In genomic region chr21:5089705-5090104, GRCh38 we compare ENCODE assay signal across 6 cellular contexts.
DNase-seq lines count a peak whose midpoint lies in the region; ATAC-seq, FAIRE-seq and TF ChIP-seq lines count a peak whose summit lies in the region.
"Not testable (repeated sequence)": the region's sequence is repeated elsewhere in the genome, so short reads cannot be mapped to it uniquely, and the experiment has no call there.

No MANE protein-coding gene starts in this region.

- not testable (repeated sequence) for H3K4me3 ChIP-seq in GM12878; gastroesophageal sphincter; heart right ventricle; kidney (ENCODE audit: low read length in 2 of 2)

- in situ Hi-C loops in GM12878 (cut with MboI) = not testable (repeated sequence)

- not testable (repeated sequence) for BruUV-seq in GM12878 (replicated peaks; lab: Mats Ljungman, UMichigan)

- POLR2A ChIA-PET in GM12878 (lab: Charles Lee) = not testable (repeated sequence)

- not testable (repeated sequence) for TF ChIP-seq POLR2A in GM12878 (IDR thresholded peaks at IDR 0.05; ENCODE audit: low read depth, low read length); gastroesophageal sphincter (IDR thresholded peaks at IDR 0.05)

- WGBS in GM12878 (ENCODE audit: insufficient coverage, insufficient replicate concordance, low lambda C conversion rate, missing lambda C conversion rate) = 69% methylated on average over 5 of the region's 8 CpGs
- WGBS in gastroesophageal sphincter (ENCODE audit: low coverage in 1 of 2), 2 donors = no CpG with 5 or more reads among the region's 8 CpGs
- 35 to 70% methylated on average over 4 of the region's 8 CpGs for WGBS in heart right ventricle, 2 donors

- H3K36me3 ChIP-seq in GM12878 (ENCODE audit: control insufficient read depth in 2 of 2, insufficient read depth in 2 of 2, low read length in 1 of 2); gastroesophageal sphincter; heart right ventricle; kidney (ENCODE audit: control insufficient read depth in 1 of 2, insufficient read depth in 2 of 2, low read length in 2 of 2): not testable (repeated sequence)

- intact Hi-C loops in GM12878 (cut with micrococcal nuclease; ENCODE audit: unreplicated experiment); heart right ventricle (cut with DNase I); kidney (cut with DNase I); posterior vena cava (cut with DNase I): not testable (repeated sequence)

- CTCF ChIA-PET in GM12878 (lab: Yijun Ruan, JAX) = not testable (repeated sequence)

- H3K4me1 ChIP-seq in GM12878 (ENCODE audit: control insufficient read depth, insufficient read depth, low read length); gastroesophageal sphincter; heart right ventricle; kidney (ENCODE audit: control insufficient read depth in 1 of 2, insufficient read depth in 1 of 2, low read depth in 1 of 2, low read length in 2 of 2): not testable (repeated sequence)

- SMC1A ChIA-PET in GM12878 (lab: Charles Lee; ENCODE audit: uncharacterized antibody, unreplicated experiment) = not testable (repeated sequence)

- not testable (repeated sequence) for H3K4me1 Mint-ChIP-seq in stimulated activated naive B cell treated with anti-CD40 and anti-IgM and Interleukin-4, amounts not matched to agents 10 μg/mL and 1 μg/mL and 100 μg/mL, for 72 hours

- H3K27me3 ChIP-seq in GM12878 (replicated peaks in 1 of 2; ENCODE audit: control insufficient read depth in 2 of 2, insufficient read depth in 2 of 2, low read length in 1 of 2); gastroesophageal sphincter; heart right ventricle: not testable (repeated sequence)

- peak overlapping the region; percentile 71 for H3K27ac Mint-ChIP-seq in stimulated activated naive B cell treated with anti-CD40 and anti-IgM and Interleukin-4, amounts not matched to agents 10 μg/mL and 1 μg/mL and 100 μg/mL, for 72 hours

- H3K9me3 ChIP-seq in GM12878 (replicated peaks; ENCODE audit: control insufficient read depth, insufficient read depth, low read length); gastroesophageal sphincter; heart right ventricle; kidney (ENCODE audit: control insufficient read depth in 1 of 2, low read length in 2 of 2): not testable (repeated sequence)

- not testable (repeated sequence) for H3K9me3 Mint-ChIP-seq in stimulated activated naive B cell treated with anti-CD40 and anti-IgM and Interleukin-4, amounts not matched to agents 10 μg/mL and 1 μg/mL and 100 μg/mL, for 72 hours

- DNase-seq in GM12878 (ENCODE audit: low read depth, low spot score); stimulated activated naive B cell treated with anti-CD40 and anti-IgM and Interleukin-4, amounts not matched to agents 10 μg/mL and 1 μg/mL and 100 μg/mL, for 72 hours: not testable (repeated sequence)
- DNase-seq in heart right ventricle (peak; percentile 39), kidney (peak; percentile 51), posterior vena cava (ENCODE audit: low spot score) (peak; percentile 81)

- not testable (repeated sequence) for H3K36me3 Mint-ChIP-seq in stimulated activated naive B cell treated with anti-CD40 and anti-IgM and Interleukin-4, amounts not matched to agents 10 μg/mL and 1 μg/mL and 100 μg/mL, for 72 hours

- not testable (repeated sequence) for FAIRE-seq in GM12878 (lab: Jason Lieb, UNC); kidney (lab: Jason Lieb, UNC)

- TF ChIP-seq RAD21 in GM12878 (IDR thresholded peaks at IDR 0.05; ENCODE audit: insufficient read depth, low read depth, low read length) = not testable (repeated sequence)

- not testable (repeated sequence) for H3K4me3 Mint-ChIP-seq in stimulated activated naive B cell treated with anti-CD40 and anti-IgM and Interleukin-4, amounts not matched to agents 10 μg/mL and 1 μg/mL and 100 μg/mL, for 72 hours

- ATAC-seq in GM12878 (peak; percentile 8; the same call in 1 of the 3 replicates), gastroesophageal sphincter (peak; percentile 58), heart right ventricle (peak; percentile 58 to 81 (median 74))
- not testable (repeated sequence) for ATAC-seq in stimulated activated naive B cell treated with anti-CD40 and anti-IgM and Interleukin-4, amounts not matched to agents 10 μg/mL and 1 μg/mL and 100 μg/mL, for 72 hours (replicated peaks)

- H3K27ac ChIP-seq in GM12878 (ENCODE audit: control insufficient read depth, insufficient read depth); gastroesophageal sphincter; kidney (ENCODE audit: low read depth in 2 of 2, low read length in 2 of 2): not testable (repeated sequence)
- peak overlapping the region in 1 of 10 donors; percentile 9 for H3K27ac ChIP-seq in heart right ventricle

- RAD21 ChIA-PET in GM12878 (lab: Charles Lee; ENCODE audit: unreplicated experiment) = not testable (repeated sequence)

- H4K20me1 ChIP-seq in GM12878 (ENCODE audit: control insufficient read depth, insufficient read depth) = not testable (repeated sequence)

- H3K9ac ChIP-seq in GM12878 (ENCODE audit: control insufficient read depth, insufficient read depth, low read length); kidney (ENCODE audit: low read length in 2 of 2): not testable (repeated sequence)

- not testable (repeated sequence) for H2AFZ ChIP-seq in GM12878 (ENCODE audit: control insufficient read depth, low read depth, low read length)

- not testable (repeated sequence) for H3K4me2 ChIP-seq in GM12878 (ENCODE audit: control insufficient read depth, insufficient read depth)

- TF ChIP-seq CTCF in GM12878 (IDR thresholded peaks at IDR 0.05 in 2 of 3, conservative IDR thresholded peaks at IDR 0.05 in 1 of 3; ENCODE audit: control insufficient read depth in 2 of 3, extremely low read depth in 1 of 3, insufficient read depth in 1 of 3, low read depth in 3 of 3, low read length in 3 of 3); gastroesophageal sphincter (IDR thresholded peaks at IDR 0.05); heart right ventricle (IDR thresholded peaks at IDR 0.05); kidney (IDR thresholded peaks at IDR 0.05; ENCODE audit: borderline replicate concordance, extremely low read depth, insufficient read depth): not testable (repeated sequence)

- TF ChIP-seq EP300 in GM12878 (IDR thresholded peaks at IDR 0.05; ENCODE audit: borderline replicate concordance in 1 of 2, control insufficient read depth in 1 of 2, low read depth in 2 of 2, low read length in 2 of 2); gastroesophageal sphincter (IDR thresholded peaks at IDR 0.05): not testable (repeated sequence)

- not testable (repeated sequence) for H3K27me3 Mint-ChIP-seq in stimulated activated naive B cell treated with anti-CD40 and anti-IgM and Interleukin-4, amounts not matched to agents 10 μg/mL and 1 μg/mL and 100 μg/mL, for 72 hours

- H3K79me2 ChIP-seq in GM12878 (ENCODE audit: control insufficient read depth, insufficient read depth, low read length) = not testable (repeated sequence)
